In genomic region chr14:61404637-61405036, GRCh38 we compare ENCODE assay signal across 21 cellular contexts.
DNase-seq lines count a peak whose midpoint lies in the region; ATAC-seq, FAIRE-seq and TF ChIP-seq lines count a peak whose summit lies in the region.
"Had no signal": no experiment of that assay in that cellular context is flagged by ENCODE, and none has a peak within 500 bp of the region (broad histone marks: within the 10 kb centered on the region; RNA-seq: fewer than 3 reads in every experiment).

No MANE protein-coding gene starts in this region.

- intact Hi-C loops in kidney (cut with DNase I), result no loop called here

- no peak overlapping the region for H4K12ac ChIP-seq in trophoblast cell (ENCODE audit: low read depth, low read length)

- H3K4me3 ChIP-seq in trophoblast cell (ENCODE audit: low read depth, low read length), result no peak overlapping the region
- no peak overlapping the region for H3K4me3 ChIP-seq in kidney (ENCODE audit: low read length in 2 of 2)
- H3K4me3 ChIP-seq: esophagus squamous epithelium, left lung, thoracic aorta had no signal

- no CpG with 5 or more reads among the region's 1 CpG for WGBS in trophoblast cell (ENCODE audit: extremely low coverage, insufficient coverage, insufficient read length)

- H3K9me3 ChIP-seq in KOPT-K1 (ENCODE audit: insufficient read depth, low read length, poor library complexity, severe bottlenecking) (no peaks in the 10 kb centered on the region), trophoblast cell (ENCODE audit: insufficient read depth, low read depth, low read length) (peaks cover 2% of the 10 kb centered on the region), kidney (ENCODE audit: control insufficient read depth in 1 of 2, low read length in 2 of 2) (no peaks in the 10 kb centered on the region)
- H3K9me3 ChIP-seq: esophagus squamous epithelium, left lung, thoracic aorta had no signal

- ATAC-seq in activated T-cell treated with anti-CD3 and anti-CD28 coated beads, Interleukin-2, amount 50 U/mL, for 72 hours (replicated peaks in 1 of 2), result no peak
- no peak for ATAC-seq in activated naive CD8-positive, alpha-beta T cell treated with anti-CD3 and anti-CD28 coated beads, Interleukin-2, amount 10 ng/mL, durations not matched to agents 7 days and 5 days (ENCODE audit: low read depth)
- ATAC-seq: left lung, PC-3 had no signal

- H3K36me3 Mint-ChIP-seq in activated T-cell treated with anti-CD3 and anti-CD28 coated beads, Interleukin-2, amount 50 U/mL, for 72 hours (ENCODE audit: insufficient read depth in 2 of 2), result peaks cover 1 to 2% of the 10 kb centered on the region in 2 donors
- H3K36me3 Mint-ChIP-seq in activated naive CD8-positive, alpha-beta T cell treated with anti-CD3 and anti-CD28 coated beads, Interleukin-2, amount 10 ng/mL, durations not matched to agents 7 days and 5 days, result peaks cover 25% of the 10 kb centered on the region
- H3K36me3 Mint-ChIP-seq: mesothelial cell of epicardium had no signal

- H3K4me3 Mint-ChIP-seq in activated T-cell treated with anti-CD3 and anti-CD28 coated beads, Interleukin-2, amount 50 U/mL, for 72 hours, result peak overlapping the region; percentile 6 to 17
- peak overlapping the region; percentile 53 for H3K4me3 Mint-ChIP-seq in activated naive CD8-positive, alpha-beta T cell treated with anti-CD3 and anti-CD28 coated beads, Interleukin-2, amount 10 ng/mL, durations not matched to agents 7 days and 5 days
- H3K4me3 Mint-ChIP-seq: mesothelial cell of epicardium, neural crest cell had no signal

- peak overlapping the region; percentile 82 for H2BK120ac ChIP-seq in trophoblast cell (ENCODE audit: insufficient read depth, low read length, poor library complexity)

- H3K14ac ChIP-seq in trophoblast cell (ENCODE audit: low read length), result peak overlapping the region; percentile 54

- H3K27ac ChIP-seq in KOPT-K1 (ENCODE audit: low read depth, low read length, poor library complexity, severe bottlenecking) (peak overlapping the region; percentile 91), trophoblast cell (ENCODE audit: low read depth, low read length) (no peak overlapping the region), kidney (ENCODE audit: low read depth in 2 of 2, low read length in 2 of 2) (no peak overlapping the region)
- H3K27ac ChIP-seq: esophagus squamous epithelium, KMS-11, left lung, thoracic aorta, WERI-Rb-1 had no signal

- no peak overlapping the region for H3K4me2 ChIP-seq in trophoblast cell (ENCODE audit: low read length)
- H3K4me2 ChIP-seq: KMS-11 had no signal

- peaks cover 42% of the 10 kb centered on the region for H3K79me1 ChIP-seq in trophoblast cell (ENCODE audit: low read length)

- H3K9ac ChIP-seq in trophoblast cell (ENCODE audit: low read length) (no peak overlapping the region), kidney (ENCODE audit: low read length in 2 of 2) (no peak overlapping the region)
- H3K9ac ChIP-seq: KMS-11 had no signal

- peak overlapping the region; percentile 93 for H2BK12ac ChIP-seq in trophoblast cell (ENCODE audit: low read length)

- H3K4me1 ChIP-seq in trophoblast cell (ENCODE audit: control insufficient read depth in 1 of 2, insufficient read depth in 2 of 2, low read length in 2 of 2) (peaks cover 36 to 39% of the 10 kb centered on the region in 2 experiments), kidney (ENCODE audit: control insufficient read depth in 1 of 2, insufficient read depth in 1 of 2, low read depth in 1 of 2, low read length in 2 of 2) (peaks cover 0 to 3% of the 10 kb centered on the region in 2 donors)

- 0 out of 2 replicates have a peak, but pooled peaks cover 4% of the 10 kb centered on the region for H3K36me3 ChIP-seq in KOPT-K1 (ENCODE audit: insufficient read depth, low read length)
- H3K36me3 ChIP-seq in trophoblast cell (ENCODE audit: control insufficient read depth in 1 of 2, insufficient read depth in 2 of 2, low read length in 2 of 2), result no peaks in the 10 kb centered on the region
- no peaks in the 10 kb centered on the region for H3K36me3 ChIP-seq in kidney (ENCODE audit: control insufficient read depth in 1 of 2, insufficient read depth in 2 of 2, low read length in 2 of 2)
- H3K36me3 ChIP-seq: esophagus squamous epithelium, left lung, thoracic aorta, WERI-Rb-1 had no signal

- H2BK5ac ChIP-seq in trophoblast cell (ENCODE audit: low read depth, low read length, poor library complexity), result peak overlapping the region; percentile 10

- H2AFZ ChIP-seq in trophoblast cell (ENCODE audit: insufficient read depth, low read length, poor library complexity), result no peak overlapping the region

- no peak for DNase-seq in activated T-cell treated with anti-CD3 and anti-CD28 coated beads, Interleukin-2, amount 50 U/mL, for 72 hours
- DNase-seq in activated T-cell treated with anti-CD3 and anti-CD28 coated beads for 4 hours (no peak), trophoblast cell (no peak), germinal center (ENCODE audit: low spot score) (no peak), kidney (no peak), DMS 273 treated with DMSO at 0.1 percent for 48 hours (lab: John Stamatoyannopoulos, UW) (no peak)
- DNase-seq in activated naive CD8-positive, alpha-beta T cell treated with anti-CD3 and anti-CD28 coated beads, Interleukin-2, amount 10 ng/mL, durations not matched to agents 7 days and 5 days, result no peak
- DNase-seq: activated gamma-delta T cell treated with Interleukin-2 at 50 U/mL for 16 hours; effector CD8-positive, alpha-beta T cell; esophagus squamous epithelium; left lung; NCI-H1048; NCI-H2081; PC-3; SHP77 treated with DMSO at 0.1 percent for 48 hours; WERI-Rb-1 had no signal

- no peaks in the 10 kb centered on the region for H3K27me3 Mint-ChIP-seq in activated T-cell treated with anti-CD3 and anti-CD28 coated beads, Interleukin-2, amount 50 U/mL, for 72 hours (ENCODE audit: low read depth)
- H3K27me3 Mint-ChIP-seq in activated naive CD8-positive, alpha-beta T cell treated with anti-CD3 and anti-CD28 coated beads, Interleukin-2, amount 10 ng/mL, durations not matched to agents 7 days and 5 days, result no peaks in the 10 kb centered on the region

- peak overlapping the region; percentile 60 for H3K4ac ChIP-seq in trophoblast cell (ENCODE audit: low read depth, low read length)

- H3K18ac ChIP-seq in trophoblast cell (ENCODE audit: low read length), result peak overlapping the region; percentile 53

- H3K9me3 Mint-ChIP-seq in activated T-cell treated with anti-CD3 and anti-CD28 coated beads, Interleukin-2, amount 50 U/mL, for 72 hours, result no peaks in the 10 kb centered on the region
- no peaks in the 10 kb centered on the region for H3K9me3 Mint-ChIP-seq in activated naive CD8-positive, alpha-beta T cell treated with anti-CD3 and anti-CD28 coated beads, Interleukin-2, amount 10 ng/mL, durations not matched to agents 7 days and 5 days
- H3K9me3 Mint-ChIP-seq: mesothelial cell of epicardium, neural crest cell had no signal

- no peak overlapping the region for H3K23ac ChIP-seq in trophoblast cell (ENCODE audit: low read length)

- no peak for FAIRE-seq in kidney (lab: Jason Lieb, UNC)

- peak overlapping the region; percentile 86 for H4K91ac ChIP-seq in trophoblast cell (ENCODE audit: low read depth, low read length)

- H4K8ac ChIP-seq in trophoblast cell (ENCODE audit: low read depth, low read length), result peak overlapping the region; percentile 46

- peaks cover 65% of the 10 kb centered on the region for H3K4me1 Mint-ChIP-seq in activated T-cell treated with anti-CD3 and anti-CD28 coated beads, Interleukin-2, amount 50 U/mL, for 72 hours (ENCODE audit: low read depth)
- H3K4me1 Mint-ChIP-seq in activated naive CD8-positive, alpha-beta T cell treated with anti-CD3 and anti-CD28 coated beads, Interleukin-2, amount 10 ng/mL, durations not matched to agents 7 days and 5 days, result peaks cover 65% of the 10 kb centered on the region

- H3K79me2 ChIP-seq in trophoblast cell (ENCODE audit: control insufficient read depth, insufficient read depth, low read length, poor library complexity), result peaks cover 8% of the 10 kb centered on the region

- H2AK5ac ChIP-seq in trophoblast cell (ENCODE audit: low read length), result peak overlapping the region; percentile 57

- peak overlapping the region; percentile 78 for H3K27ac Mint-ChIP-seq in activated T-cell treated with anti-CD3 and anti-CD28 coated beads, Interleukin-2, amount 50 U/mL, for 72 hours
- H3K27ac Mint-ChIP-seq in activated naive CD8-positive, alpha-beta T cell treated with anti-CD3 and anti-CD28 coated beads, Interleukin-2, amount 10 ng/mL, durations not matched to agents 7 days and 5 days, result peak overlapping the region; percentile 87
- H3K27ac Mint-ChIP-seq: mesothelial cell of epicardium had no signal

- no peak for TF ChIP-seq CTCF in kidney (IDR thresholded peaks at IDR 0.05; ENCODE audit: borderline replicate concordance, extremely low read depth, insufficient read depth)

- H3K27me3 ChIP-seq in trophoblast cell (ENCODE audit: insufficient read depth, low read length), result no peaks in the 10 kb centered on the region
- H3K27me3 ChIP-seq: esophagus squamous epithelium, left lung had no signal

- POLR2A ChIA-PET in activated naive CD8-positive, alpha-beta T cell treated with anti-CD3 and anti-CD28 coated beads, Interleukin-2, amount 10 ng/mL, durations not matched to agents 7 days and 5 days (lab: Charles Lee), result interaction anchor here (1.0 to 2.0 kb wide), 3 partner anchors 12 to 83 kb away, joined by 4 to 8 read pairs (median 5); partner anchors contain the start of gene PRKCH
